Comparison of ENCODE assay signal across 14 cellular contexts in genomic region chr18:55241016-55241415, GRCh38.
DNase-seq lines count a peak whose midpoint lies in the region; ATAC-seq, FAIRE-seq and TF ChIP-seq lines count a peak whose summit lies in the region.
"Had no signal": no experiment of that assay in that cellular context is flagged by ENCODE, and none has a peak within 500 bp of the region (broad histone marks: within the 10 kb centered on the region; RNA-seq: fewer than 3 reads in every experiment).

No MANE protein-coding gene starts in this region.

- peaks cover 33% of the 10 kb centered on the region for H3K4me1 ChIP-seq in osteoblast (ENCODE audit: insufficient read depth, low read length)

- H3K27ac Mint-ChIP-seq in activated CD8-positive, alpha-beta T cell treated with anti-CD3 and anti-CD28 coated beads, Interleukin-2, amount 10 ng/mL, durations not matched to agents 7 days and 5 days, result no peak overlapping the region
- H3K27ac Mint-ChIP-seq: effector memory CD8-positive, alpha-beta T cell had no signal

- TF ChIP-seq CTCF in osteoblast (IDR thresholded peaks at IDR 0.05; ENCODE audit: extremely low read depth, low read depth, low read length), result no peak

- H3K79me2 ChIP-seq in osteoblast (ENCODE audit: insufficient read depth, low read length), result no peaks in the 10 kb centered on the region

- no peak overlapping the region for H3K4me3 Mint-ChIP-seq in activated CD8-positive, alpha-beta T cell treated with anti-CD3 and anti-CD28 coated beads, Interleukin-2, amount 10 ng/mL, durations not matched to agents 7 days and 5 days
- H3K4me3 Mint-ChIP-seq: effector memory CD8-positive, alpha-beta T cell had no signal

- no peaks in the 10 kb centered on the region for H3K4me1 Mint-ChIP-seq in activated CD8-positive, alpha-beta T cell treated with anti-CD3 and anti-CD28 coated beads, Interleukin-2, amount 10 ng/mL, durations not matched to agents 7 days and 5 days (ENCODE audit: low read depth)

- peak; percentile 82 for FAIRE-seq in GM18507 (lab: Jason Lieb, UNC)

- no peak overlapping the region for H3K4me3 ChIP-seq in osteoblast (ENCODE audit: insufficient read depth, low read length)
- H3K4me3 ChIP-seq: spleen had no signal

- H2AFZ ChIP-seq in osteoblast (ENCODE audit: low read length), result no peak overlapping the region

- H3K4me2 ChIP-seq in osteoblast (ENCODE audit: insufficient read depth, low read length), result no peak overlapping the region

- ATAC-seq in GM19468 (IDR thresholded peaks at IDR 0.05; ENCODE audit: extremely low read depth, unreplicated experiment) (peak; percentile 66), HG02884 (IDR thresholded peaks at IDR 0.05; ENCODE audit: unreplicated experiment) (peak; percentile 53), HG03575 (IDR thresholded peaks at IDR 0.05; ENCODE audit: extremely low read depth, insufficient number of reproducible peaks, low FRiP score, unreplicated experiment) (peak; percentile 39)
- ATAC-seq in activated CD8-positive, alpha-beta T cell treated with anti-CD3 and anti-CD28 coated beads, Interleukin-2, amount 10 ng/mL, durations not matched to agents 7 days and 5 days, result no peak
- ATAC-seq: effector memory CD8-positive, alpha-beta T cell; left colon had no signal

- no peaks in the 10 kb centered on the region for H3K27me3 Mint-ChIP-seq in activated CD8-positive, alpha-beta T cell treated with anti-CD3 and anti-CD28 coated beads, Interleukin-2, amount 10 ng/mL, durations not matched to agents 7 days and 5 days (ENCODE audit: low read depth)
- H3K27me3 Mint-ChIP-seq: effector memory CD8-positive, alpha-beta T cell had no signal

- CTCF ChIA-PET in activated CD8-positive, alpha-beta T cell treated with anti-CD3 and anti-CD28 coated beads, Interleukin-2, amount 10 ng/mL, durations not matched to agents 7 days and 5 days (lab: Charles Lee), result no interaction called here

- no peak overlapping the region for H3K27ac ChIP-seq in osteoblast (ENCODE audit: low read depth, low read length)

- POLR2A ChIA-PET in activated CD8-positive, alpha-beta T cell treated with anti-CD3 and anti-CD28 coated beads, Interleukin-2, amount 10 ng/mL, durations not matched to agents 7 days and 5 days (lab: Charles Lee), result no interaction called here

- H3K9me3 ChIP-seq in osteoblast (ENCODE audit: low read depth, low read length), result no peaks in the 10 kb centered on the region
- H3K9me3 ChIP-seq: spleen had no signal

- DNase-seq in GM18507 (ENCODE audit: extremely low spot score, insufficient read length, low read depth) (no peak), osteoblast (ENCODE audit: insufficient read length, low spot score, missing footprints) (no peak), DMS79 treated with DMSO at 0.1 percent for 48 hours (lab: John Stamatoyannopoulos, UW) (no peak)
- DNase-seq in activated CD8-positive, alpha-beta T cell treated with anti-CD3 and anti-CD28 coated beads, Interleukin-2, amount 10 ng/mL, durations not matched to agents 7 days and 5 days, result no peak
- no peak for DNase-seq in effector CD8-positive, alpha-beta T cell (lab: John Stamatoyannopoulos, UW)
- DNase-seq: AML-193; aorta; effector memory CD8-positive, alpha-beta T cell; left colon; NCI-H526 treated with DMSO at 0.1 percent for 48 hours; spleen had no signal

- H3K36me3 ChIP-seq in osteoblast (ENCODE audit: insufficient read depth, low read length), result no peaks in the 10 kb centered on the region

- no peaks in the 10 kb centered on the region for H3K27me3 ChIP-seq in osteoblast (ENCODE audit: insufficient read depth, low read length)
- H3K27me3 ChIP-seq: spleen had no signal

- H3K9me3 Mint-ChIP-seq in activated CD8-positive, alpha-beta T cell treated with anti-CD3 and anti-CD28 coated beads, Interleukin-2, amount 10 ng/mL, durations not matched to agents 7 days and 5 days (ENCODE audit: insufficient read depth), result no peaks in the 10 kb centered on the region
- H3K9me3 Mint-ChIP-seq: effector memory CD8-positive, alpha-beta T cell had no signal

- no peaks in the 10 kb centered on the region for H3K36me3 Mint-ChIP-seq in activated CD8-positive, alpha-beta T cell treated with anti-CD3 and anti-CD28 coated beads, Interleukin-2, amount 10 ng/mL, durations not matched to agents 7 days and 5 days (ENCODE audit: low read depth)

- H4K20me1 ChIP-seq in osteoblast (ENCODE audit: insufficient read depth, low read length), result no peaks in the 10 kb centered on the region
